In genomic region chr3:53799338-53799865, GRCh38 we compare ENCODE assay signal across 28 cellular contexts. TPM values are rescaled to one million over a fixed set of nuclear protein-coding genes. Genes with fewer than 3 reads are reported as not detected.
"Had no signal": no experiment of that assay in that cellular context is flagged by ENCODE, and none has a peak within 500 bp of the region (broad histone marks: within the 10 kb centered on the region; RNA-seq: fewer than 3 reads in every experiment).

No MANE protein-coding gene starts in this region.

- H3K27ac ChIP-seq: gastroesophageal sphincter, hepatocyte, neutrophil, ovary, testis, transverse colon, uterus, WERI-Rb-1 had no signal

- H3K4me3 ChIP-seq: gastroesophageal sphincter, hepatocyte, ovary, testis, transverse colon, uterus had no signal

- H3K4me1 ChIP-seq: gastroesophageal sphincter, testis, transverse colon had no signal

- DNase-seq: activated CD4-positive, alpha-beta T cell treated with anti-CD3 and anti-CD28 coated beads for 48 hours; activated CD4-positive, alpha-beta T cell treated with anti-CD3 and anti-CD28 coated beads, Interleukin-2, amount 50 U/mL, for 48 hours; activated CD8-positive, alpha-beta memory T cell treated with anti-CD3 and anti-CD28 coated beads, Interleukin-2, amount 50 U/mL, for 4 hours; activated naive CD4-positive, alpha-beta T cell; activated T-cell treated with anti-CD3 and anti-CD28 coated beads, Interleukin-2, amount 50 U/mL, for 24 hours; dermis blood vessel endothelial cell; effector CD8-positive, alpha-beta T cell; islet precursor cell; left colon; ovary; small intestine; stimulated activated CD4-positive, alpha-beta T cell treated with anti-CD3 and anti-CD28 coated beads, Interleukin-15, amount 100 ng/mL, for 24 hours; stimulated activated CD4-positive, alpha-beta T cell treated with anti-CD3 and anti-CD28 coated beads, Interleukin-2, amount 100 ng/mL, for 24 hours; stimulated activated naive B cell treated with anti-CD40 and anti-IgM and Interleukin-4, amounts not matched to agents 10 μg/mL and 1 μg/mL and 100 μg/mL, for 72 hours; T-helper 17 cell; T1000; testis; transverse colon; uterus; WERI-Rb-1 had no signal

- FAIRE-seq: colon, small intestine had no signal

- H3K79me2 ChIP-seq: hepatocyte had no signal

- H3K9me3 ChIP-seq: gastroesophageal sphincter, neutrophil, ovary, testis, transverse colon, uterus had no signal

- H3K27me3 ChIP-seq: gastroesophageal sphincter, hepatocyte, ovary, testis, transverse colon, uterus had no signal

- H3K4me2 ChIP-seq: hepatocyte had no signal

- ATAC-seq: activated CD4-positive, CD25-positive, alpha-beta regulatory T cell treated with anti-CD3 and anti-CD28 coated beads, Interleukin-2, amount 50 U/mL, for 24 hours; activated naive CD4-positive, alpha-beta T cell treated with anti-CD3 and anti-CD28 coated beads, Interleukin-2, amount 50 U/mL, for 72 hours; activated T-helper 17 cell treated with anti-CD3 and anti-CD28 coated beads, Interleukin-2, amount 50 U/mL, for 72 hours; gastroesophageal sphincter; left colon; sciatic nerve; stimulated activated naive B cell treated with anti-CD40 and anti-IgM and Interleukin-4, amounts not matched to agents 10 μg/mL and 1 μg/mL and 100 μg/mL, for 72 hours; T-helper 17 cell had no signal

- H2AFZ ChIP-seq: hepatocyte had no signal

- H3K36me3 ChIP-seq: gastroesophageal sphincter, neutrophil, ovary, transverse colon, uterus, WERI-Rb-1 had no signal

RNA-seq across cellular contexts. Expression of gene IL17RB, which starts 47.0 kb away (rescaled TPM):
- total RNA-seq: dermis blood vessel endothelial cell had no signal
